ENCODE assay signal across 20 cellular contexts in genomic region chr14:99216191-99216590, GRCh38. TPM values are rescaled to one million over a fixed set of nuclear protein-coding genes. Genes with fewer than 3 reads are reported as not detected.
DNase-seq lines count a peak whose midpoint lies in the region; ATAC-seq and TF ChIP-seq lines count a peak whose summit lies in the region.
"Had no signal": no experiment of that assay in that cellular context is flagged by ENCODE, and none has a peak within 500 bp of the region (broad histone marks: within the 10 kb centered on the region; RNA-seq: fewer than 3 reads in every experiment).

No MANE protein-coding gene starts in this region.

- H3K9me3 ChIP-seq in effector memory CD4-positive, alpha-beta T cell (ENCODE audit: control insufficient read depth, low read length) = no peaks in the 10 kb centered on the region
- H3K9me3 ChIP-seq in neuronal stem cell (replicated peaks in 1 of 2; ENCODE audit: control insufficient read depth in 2 of 2, insufficient read depth in 1 of 2, low read depth in 1 of 2, low read length in 2 of 2) = peaks cover 0 to 2% of the 10 kb centered on the region in 2 donors
- H3K9me3 ChIP-seq: heart right ventricle, mucosa of descending colon, tibial artery had no signal

- H2BK15ac ChIP-seq in neuronal stem cell (ENCODE audit: low read length) = no peak overlapping the region

- TF ChIP-seq CTCF in endothelial cell (IDR thresholded peaks at IDR 0.05; ENCODE audit: unreplicated experiment) = no peak

- peaks cover 93% of the 10 kb centered on the region for H3K4me1 Mint-ChIP-seq in stimulated activated naive CD8-positive, alpha-beta T cell treated with anti-CD3 and anti-CD28 coated beads, Interleukin-15, Interleukin-2, amounts not matched to agents 100 ng/mL and 50 ng/mL, for 24 hours (ENCODE audit: low read depth)
- H3K4me1 Mint-ChIP-seq in activated CD4-positive, alpha-beta memory T cell treated with anti-CD3 and anti-CD28 coated beads for 36 hours (ENCODE audit: low read depth) = peaks cover 90% of the 10 kb centered on the region
- H3K4me1 Mint-ChIP-seq in endothelial cell (ENCODE audit: unreplicated experiment) = no peaks in the 10 kb centered on the region
- H3K4me1 Mint-ChIP-seq: stimulated activated memory B cell treated with anti-CD40 and anti-IgM and Interleukin-4, amounts not matched to agents 10 μg/mL and 1 μg/mL and 100 μg/mL, for 72 hours had no signal

- H2BK12ac ChIP-seq in neuronal stem cell (ENCODE audit: low read length) = no peak overlapping the region

- no peak overlapping the region for H3K14ac ChIP-seq in neuronal stem cell (ENCODE audit: low read length)

- CTCF ChIA-PET in activated CD4-positive, alpha-beta memory T cell treated with anti-CD3 and anti-CD28 coated beads for 36 hours (lab: Charles Lee) = interaction anchor here (0.7 to 2.4 kb wide), 4 partner anchors 10 to 52 kb away, joined by 3 to 12 read pairs (median 6); no protein-coding TSS in a partner anchor

- no peak overlapping the region for H2BK5ac ChIP-seq in neuronal stem cell (ENCODE audit: low read length)

- DNase-seq in stimulated activated naive CD8-positive, alpha-beta T cell treated with anti-CD3 and anti-CD28 coated beads, Interleukin-15, Interleukin-2, amounts not matched to agents 100 U/mL and 50 U/mL, for 24 hours = no peak
- DNase-seq in activated CD4-positive, alpha-beta memory T cell treated with anti-CD3 and anti-CD28 coated beads for 36 hours = no peak
- no peak for DNase-seq in effector memory CD4-positive, alpha-beta T cell
- DNase-seq in ureter (ENCODE audit: low spot score) = no peak
- DNase-seq in endothelial cell (ENCODE audit: low spot score) = no peak
- DNase-seq in neuronal stem cell (ENCODE audit: low spot score) = no peak
- DNase-seq: activated CD4-positive, CD25-positive, alpha-beta regulatory T cell; activated CD8-positive, alpha-beta memory T cell treated with anti-CD3 and anti-CD28 coated beads, Interleukin-2, amount 50 U/mL, for 48 hours; AML-193; heart right ventricle; IMR-90; mucosa of descending colon; NCI-H1417 treated with DMSO at 0.1 percent for 48 hours; NCI-H526 treated with DMSO at 0.1 percent for 48 hours; occipital lobe; SHP77; tibial artery had no signal

- no peak overlapping the region for H3K18ac ChIP-seq in neuronal stem cell (ENCODE audit: low read length)

- H3K4me2 ChIP-seq in neuronal stem cell (ENCODE audit: insufficient read depth, low read length, poor library complexity, severe bottlenecking) = no peak overlapping the region

- peak overlapping the region; percentile 61 for H3K27ac ChIP-seq in effector memory CD4-positive, alpha-beta T cell (ENCODE audit: insufficient read depth, low read length, poor library complexity, severe bottlenecking)
- no peak overlapping the region for H3K27ac ChIP-seq in neuronal stem cell (replicated peaks; ENCODE audit: low read length)
- H3K27ac ChIP-seq: heart right ventricle, HL-60, tibial artery had no signal

- no peak for ATAC-seq in stimulated activated naive CD8-positive, alpha-beta T cell treated with anti-CD3 and anti-CD28 coated beads, Interleukin-15, Interleukin-2, amounts not matched to agents 100 U/mL and 50 U/mL, for 24 hours
- ATAC-seq: heart right ventricle; mucosa of descending colon; stimulated activated memory B cell treated with anti-CD40 and anti-IgM and Interleukin-4, amounts not matched to agents 10 μg/mL and 1 μg/mL and 100 μg/mL, for 72 hours had no signal

- intact Hi-C loops in activated CD4-positive, alpha-beta memory T cell treated with anti-CD3 and anti-CD28 coated beads for 36 hours (cut with micrococcal nuclease) = no loop called here

- WGBS in neuronal stem cell (ENCODE audit: extremely low coverage in 2 of 2, insufficient read length in 2 of 2, insufficient replicate concordance in 1 of 2), 2 donors = no CpG with 5 or more reads among the region's 10 CpGs

- no peak overlapping the region for H2AFZ ChIP-seq in neuronal stem cell (ENCODE audit: low read length)

- H3K23ac ChIP-seq in neuronal stem cell (ENCODE audit: low read depth, low read length, poor library complexity) = no peak overlapping the region

- H3K4ac ChIP-seq in neuronal stem cell (ENCODE audit: low read length) = no peak overlapping the region

- no peaks in the 10 kb centered on the region for H3K79me1 ChIP-seq in neuronal stem cell (ENCODE audit: low read depth, low read length)

- H4K8ac ChIP-seq in neuronal stem cell (ENCODE audit: low read depth, low read length) = no peak overlapping the region

- no peak overlapping the region for H3K9ac ChIP-seq in neuronal stem cell (ENCODE audit: low read depth, low read length, poor library complexity)

- no peaks in the 10 kb centered on the region for H3K27me3 ChIP-seq in effector memory CD4-positive, alpha-beta T cell (replicated peaks; ENCODE audit: control insufficient read depth, insufficient read depth, low read length, poor library complexity, severe bottlenecking)
- peaks cover 0 to 2% (median 0%) of the 10 kb centered on the region in 3 experiments for H3K27me3 ChIP-seq in neuronal stem cell (ENCODE audit: control insufficient read depth in 3 of 3, insufficient read depth in 3 of 3, low read depth in 1 of 3, low read length in 3 of 3)

- H3K27me3 Mint-ChIP-seq in stimulated activated naive CD8-positive, alpha-beta T cell treated with anti-CD3 and anti-CD28 coated beads, Interleukin-15, Interleukin-2, amounts not matched to agents 100 ng/mL and 50 ng/mL, for 24 hours = no peaks in the 10 kb centered on the region
- no peaks in the 10 kb centered on the region for H3K27me3 Mint-ChIP-seq in activated CD4-positive, alpha-beta memory T cell treated with anti-CD3 and anti-CD28 coated beads for 36 hours
- peaks cover 9% of the 10 kb centered on the region for H3K27me3 Mint-ChIP-seq in endothelial cell (ENCODE audit: unreplicated experiment)
- H3K27me3 Mint-ChIP-seq: stimulated activated memory B cell treated with anti-CD40 and anti-IgM and Interleukin-4, amounts not matched to agents 10 μg/mL and 1 μg/mL and 100 μg/mL, for 72 hours had no signal

- H3K4me3 ChIP-seq in effector memory CD4-positive, alpha-beta T cell (ENCODE audit: insufficient read depth, low read depth, low read length, poor library complexity, severe bottlenecking) = peak overlapping the region; percentile 44
- no peak overlapping the region for H3K4me3 ChIP-seq in neuronal stem cell (ENCODE audit: low read length in 2 of 2)
- H3K4me3 ChIP-seq: heart right ventricle, mucosa of descending colon had no signal

- H3K4me3 Mint-ChIP-seq in stimulated activated naive CD8-positive, alpha-beta T cell treated with anti-CD3 and anti-CD28 coated beads, Interleukin-15, Interleukin-2, amounts not matched to agents 100 ng/mL and 50 ng/mL, for 24 hours = peak overlapping the region; percentile 65
- peak overlapping the region; percentile 70 for H3K4me3 Mint-ChIP-seq in activated CD4-positive, alpha-beta memory T cell treated with anti-CD3 and anti-CD28 coated beads for 36 hours
- H3K4me3 Mint-ChIP-seq in endothelial cell (ENCODE audit: unreplicated experiment) = no peak overlapping the region
- H3K4me3 Mint-ChIP-seq: stimulated activated memory B cell treated with anti-CD40 and anti-IgM and Interleukin-4, amounts not matched to agents 10 μg/mL and 1 μg/mL and 100 μg/mL, for 72 hours had no signal

- H3K4me1 ChIP-seq in effector memory CD4-positive, alpha-beta T cell (ENCODE audit: control insufficient read depth, insufficient read depth, low read length, poor library complexity, severe bottlenecking) = peaks cover 89% of the 10 kb centered on the region
- H3K4me1 ChIP-seq in neuronal stem cell (ENCODE audit: control insufficient read depth in 2 of 2, insufficient read depth in 1 of 2, low read depth in 1 of 2, low read length in 2 of 2) = peaks cover 0 to 2% of the 10 kb centered on the region in 2 donors
- H3K4me1 ChIP-seq: heart right ventricle had no signal

- no peak overlapping the region for H4K91ac ChIP-seq in neuronal stem cell (ENCODE audit: low read depth, low read length, poor library complexity)

- peak overlapping the region; percentile 78 for H3K27ac Mint-ChIP-seq in stimulated activated naive CD8-positive, alpha-beta T cell treated with anti-CD3 and anti-CD28 coated beads, Interleukin-15, Interleukin-2, amounts not matched to agents 100 ng/mL and 50 ng/mL, for 24 hours
- peak overlapping the region; percentile 91 for H3K27ac Mint-ChIP-seq in activated CD4-positive, alpha-beta memory T cell treated with anti-CD3 and anti-CD28 coated beads for 36 hours
- no peak overlapping the region for H3K27ac Mint-ChIP-seq in endothelial cell (ENCODE audit: unreplicated experiment)
- H3K27ac Mint-ChIP-seq: stimulated activated memory B cell treated with anti-CD40 and anti-IgM and Interleukin-4, amounts not matched to agents 10 μg/mL and 1 μg/mL and 100 μg/mL, for 72 hours had no signal

- peaks cover 4% of the 10 kb centered on the region for H3K36me3 ChIP-seq in effector memory CD4-positive, alpha-beta T cell (ENCODE audit: control insufficient read depth, insufficient read depth, low read length)
- H3K36me3 ChIP-seq in neuronal stem cell (replicated peaks in 1 of 2; ENCODE audit: control insufficient read depth in 2 of 2, insufficient read depth in 2 of 2, low read length in 2 of 2) = peaks cover 0 to 1% of the 10 kb centered on the region in 2 donors
- H3K36me3 ChIP-seq: heart right ventricle, tibial artery had no signal

- no peak overlapping the region for H2BK120ac ChIP-seq in neuronal stem cell (ENCODE audit: low read depth, low read length)

- POLR2A ChIA-PET in activated CD4-positive, alpha-beta memory T cell treated with anti-CD3 and anti-CD28 coated beads for 36 hours (lab: Charles Lee) = interaction anchor here (0.8 kb wide), 1 partner anchor 17 kb away, joined by 3 read pairs; no protein-coding TSS in a partner anchor

- H2AK5ac ChIP-seq in neuronal stem cell (ENCODE audit: low read depth, low read length) = no peak overlapping the region

- no peaks in the 10 kb centered on the region for H3K9me3 Mint-ChIP-seq in stimulated activated naive CD8-positive, alpha-beta T cell treated with anti-CD3 and anti-CD28 coated beads, Interleukin-15, Interleukin-2, amounts not matched to agents 100 ng/mL and 50 ng/mL, for 24 hours
- H3K9me3 Mint-ChIP-seq in activated CD4-positive, alpha-beta memory T cell treated with anti-CD3 and anti-CD28 coated beads for 36 hours = no peaks in the 10 kb centered on the region
- no peaks in the 10 kb centered on the region for H3K9me3 Mint-ChIP-seq in endothelial cell (ENCODE audit: unreplicated experiment)

- peaks cover 14% of the 10 kb centered on the region for H3K36me3 Mint-ChIP-seq in stimulated activated naive CD8-positive, alpha-beta T cell treated with anti-CD3 and anti-CD28 coated beads, Interleukin-15, Interleukin-2, amounts not matched to agents 100 ng/mL and 50 ng/mL, for 24 hours (ENCODE audit: low read depth)
- peaks cover 32% of the 10 kb centered on the region for H3K36me3 Mint-ChIP-seq in activated CD4-positive, alpha-beta memory T cell treated with anti-CD3 and anti-CD28 coated beads for 36 hours
- peaks cover 7% of the 10 kb centered on the region for H3K36me3 Mint-ChIP-seq in endothelial cell (ENCODE audit: low read depth, unreplicated experiment)
- H3K36me3 Mint-ChIP-seq: stimulated activated memory B cell treated with anti-CD40 and anti-IgM and Interleukin-4, amounts not matched to agents 10 μg/mL and 1 μg/mL and 100 μg/mL, for 72 hours had no signal

RNA-seq across cellular contexts. Expression of gene BCL11B, which starts 55.8 kb away (rescaled TPM):
- 10 to 100 TPM; 48.9 to 49.1 TPM for total RNA-seq in activated CD4-positive, alpha-beta memory T cell treated with anti-CD3 and anti-CD28 coated beads for 36 hours
- total RNA-seq in ureter = 8.4 TPM
- total RNA-seq in endothelial cell (ENCODE audit: unreplicated experiment) = 1.0 TPM
- polyA plus RNA-seq in neuronal stem cell (2013, experiment 1 of 2) = 0.77 TPM
- 0.90 TPM for polyA plus RNA-seq in neuronal stem cell (2013, experiment 2 of 2)
- polyA plus RNA-seq: IMR-90 had no signal
